8 cellular contexts compared by ENCODE assay signal in the genomic region with DNA sequence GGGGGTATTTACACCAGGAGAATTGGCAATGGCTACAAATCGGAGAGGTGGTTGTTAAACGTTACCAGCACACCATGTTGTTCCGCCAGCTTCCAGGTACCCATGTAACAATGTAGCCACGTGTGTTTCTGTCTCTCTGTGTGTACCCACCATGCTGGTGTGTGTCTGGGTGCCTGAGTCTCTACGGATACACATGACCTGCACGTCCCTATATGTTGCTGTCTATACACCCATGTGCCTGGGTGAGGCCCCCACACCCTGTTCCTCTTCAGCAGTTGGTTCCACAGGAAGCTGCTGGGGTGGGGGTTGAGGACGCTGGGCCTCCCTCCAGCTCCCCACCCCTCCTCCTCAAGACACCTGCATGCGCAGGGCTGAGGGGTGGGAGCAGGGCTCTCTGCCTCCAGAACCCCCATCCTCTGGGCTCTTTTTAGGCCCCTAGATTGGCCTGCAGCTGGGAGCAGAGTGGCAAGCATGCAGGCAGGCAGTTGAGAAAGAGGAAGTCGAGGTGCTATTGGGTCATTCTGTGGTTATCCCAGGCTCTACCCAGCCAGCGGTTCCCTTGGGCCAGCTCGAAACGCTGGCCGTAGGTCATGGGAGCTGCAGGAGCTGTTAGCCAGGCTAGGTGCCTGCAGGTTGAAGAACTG. TPM values are rescaled to one million over a fixed set of nuclear protein-coding genes. Genes with fewer than 3 reads are reported as not detected.
DNase-seq lines count a peak whose midpoint lies in the region; ATAC-seq, FAIRE-seq and TF ChIP-seq lines count a peak whose summit lies in the region.

A gene (plus strand): TSS at position 351 of the 644 bp plus-strand sequence. CDS start 13,954 bp downstream, outside the sequence.

- H2AFZ ChIP-seq in K562 (ENCODE audit: low read depth, low read length) = no peak within 1 kb of the TSS
- H2AFZ ChIP-seq in trophoblast cell (ENCODE audit: insufficient read depth, low read length, poor library complexity) = no peak within 1 kb of the TSS

- TF ChIP-seq EP300 in K562 (IDR thresholded peaks at IDR 0.05; ENCODE audit: low read length) = no peak

- BruUV-seq in K562 (replicated peaks; lab: Mats Ljungman, UMichigan) = no TSS peak

- H3K79me2 ChIP-seq in K562 (ENCODE audit: control insufficient read depth, insufficient read depth, low read length) (no peaks in the 10 kb centered on the region), trophoblast cell (ENCODE audit: control insufficient read depth, insufficient read depth, low read length, poor library complexity) (no peaks in the 10 kb centered on the region)

- DNase-seq in T follicular helper cell (ENCODE audit: low read depth) (peak; percentile 27), K562 (ENCODE audit: extremely low read depth in 1 of 4, low spot score in 3 of 4) (no peak), medulla oblongata (ENCODE audit: extremely low spot score) (peak; percentile 23), tibial artery (peak; percentile 35 to 64), trophoblast cell (no peak)

- no peak within 1 kb of the TSS for H3K23ac ChIP-seq in trophoblast cell (ENCODE audit: low read length)

- H3K4me2 ChIP-seq in K562 (ENCODE audit: insufficient read depth, low read length) (no peak within 1 kb of the TSS), trophoblast cell (ENCODE audit: low read length) (no peak within 1 kb of the TSS)

- WGBS in K562 (ENCODE audit: insufficient coverage, low coverage, missing lambda C conversion rate) = 4% methylated on average over 13 of the region's 13 CpGs
- WGBS in trophoblast cell (ENCODE audit: extremely low coverage, insufficient coverage, insufficient read length) = no CpG with 5 or more reads among the region's 13 CpGs

- H3K27me3 ChIP-seq in K562 (ENCODE audit: control insufficient read depth in 2 of 2, insufficient read depth in 2 of 2, low read length in 2 of 2) (peaks cover 8 to 38% of the 10 kb centered on the region in 2 experiments; a peak in 3 of 5 replicates), tibial artery (no peaks in the 10 kb centered on the region), trophoblast cell (ENCODE audit: insufficient read depth, low read length) (no peaks in the 10 kb centered on the region)

- intact Hi-C loops in K562 (cut with micrococcal nuclease) = no loop called here
- intact Hi-C loops in tibial artery (cut with DNase I; ENCODE audit: low total_unique reads) = no loop called here

- CTCF ChIA-PET in K562 (lab: Yijun Ruan, JAX; ENCODE audit: low intra/inter-chr PET ratio) = no interaction called here

- H3K9me3 ChIP-seq in K562 (replicated peaks; ENCODE audit: control insufficient read depth, insufficient read depth, low read depth, low read length) (no peaks in the 10 kb centered on the region), tibial artery (peaks cover 0 to 4% (median 0%) of the 10 kb centered on the region in 3 donors), trophoblast cell (ENCODE audit: insufficient read depth, low read depth, low read length) (peaks cover 12% of the 10 kb centered on the region)

- no peak within 1 kb of the TSS for H3K14ac ChIP-seq in trophoblast cell (ENCODE audit: low read length)

- no peak for FAIRE-seq in K562 (lab: Jason Lieb, UNC)

- no peak within 1 kb of the TSS for H2BK120ac ChIP-seq in trophoblast cell (ENCODE audit: insufficient read depth, low read length, poor library complexity)

- H3K9me1 ChIP-seq in K562 (ENCODE audit: control insufficient read depth, insufficient read depth, low read length) = no peaks in the 10 kb centered on the region

- TF ChIP-seq CTCF in K562 (IDR thresholded peaks at IDR 0.05 in 2 of 3, conservative IDR thresholded peaks at IDR 0.05 in 1 of 3; ENCODE audit: insufficient read depth in 2 of 3, low read depth in 1 of 3, low read length in 3 of 3) = no peak
- TF ChIP-seq CTCF in tibial artery (IDR thresholded peaks at IDR 0.05) = no peak

- H3K9ac ChIP-seq in K562 (ENCODE audit: insufficient read depth in 1 of 2, low read depth in 2 of 2, low read length in 2 of 2) (no peak within 1 kb of the TSS), trophoblast cell (ENCODE audit: low read length) (no peak within 1 kb of the TSS)

- no peak within 1 kb of the TSS for H3K18ac ChIP-seq in trophoblast cell (ENCODE audit: low read length)

- no peaks in the 10 kb centered on the region for H3K79me1 ChIP-seq in trophoblast cell (ENCODE audit: low read length)

- H3K4ac ChIP-seq in trophoblast cell (ENCODE audit: low read depth, low read length) = no peak within 1 kb of the TSS

- H3K4me3 ChIP-seq in K562 = no peak within 1 kb of the TSS
- H3K4me3 ChIP-seq in tibial artery = no peak within 1 kb of the TSS
- H3K4me3 ChIP-seq in trophoblast cell (ENCODE audit: low read depth, low read length) = no peak within 1 kb of the TSS

- H3K4me1 ChIP-seq in K562 (replicated peaks in 1 of 2; ENCODE audit: control insufficient read depth in 2 of 2, insufficient read depth in 2 of 2, low read length in 2 of 2) (no peaks in the 10 kb centered on the region), tibial artery (no peaks in the 10 kb centered on the region), trophoblast cell (ENCODE audit: control insufficient read depth in 1 of 2, insufficient read depth in 2 of 2, low read length in 2 of 2) (no peaks in the 10 kb centered on the region)

- no peak within 1 kb of the TSS for H2AK5ac ChIP-seq in trophoblast cell (ENCODE audit: low read length)

- no peak within 1 kb of the TSS for H2BK5ac ChIP-seq in trophoblast cell (ENCODE audit: low read depth, low read length, poor library complexity)

- H3K36me3 ChIP-seq in K562 (ENCODE audit: control insufficient read depth, insufficient read depth, low read length) (no peaks in the 10 kb centered on the region), tibial artery (no peaks in the 10 kb centered on the region), trophoblast cell (ENCODE audit: control insufficient read depth in 1 of 2, insufficient read depth in 2 of 2, low read length in 2 of 2) (no peaks in the 10 kb centered on the region)

- no peak for TF ChIP-seq RAD21 in K562 (CRISPR knock-in tag; conservative IDR thresholded peaks at IDR 0.05 in 1 of 2, IDR thresholded peaks at IDR 0.05 in 1 of 2)

- H4K8ac ChIP-seq in trophoblast cell (ENCODE audit: low read depth, low read length) = no peak within 1 kb of the TSS

- TF ChIP-seq POLR2A in GM15510 (IDR thresholded peaks at IDR 0.05; ENCODE audit: borderline replicate concordance, extremely low read depth, insufficient read length) (peak; percentile 35), K562 (conservative IDR thresholded peaks at IDR 0.05) (no peak)

- in situ Hi-C loops in K562 (cut with MboI) = no loop called here

- no peaks in the 10 kb centered on the region for H4K20me1 ChIP-seq in K562 (replicated peaks; ENCODE audit: control insufficient read depth, insufficient read depth, low read length)

- ATAC-seq in K562 (no peak), HG02885 (IDR thresholded peaks at IDR 0.05; ENCODE audit: poor library complexity, unreplicated experiment) (no peak), GM19397 (IDR thresholded peaks at IDR 0.05; ENCODE audit: unreplicated experiment) (no peak)

- no peak within 1 kb of the TSS for H2BK12ac ChIP-seq in trophoblast cell (ENCODE audit: low read length)

- H4K12ac ChIP-seq in trophoblast cell (ENCODE audit: low read depth, low read length) = no peak within 1 kb of the TSS

- POLR2A ChIA-PET in K562 (lab: Yijun Ruan, JAX) = interaction anchor here (0.6 to 0.9 kb wide), 2 partner anchors 239 to 280 kb away, joined by 3 to 4 read pairs; no protein-coding TSS in a partner anchor

- no peak within 1 kb of the TSS for H4K91ac ChIP-seq in trophoblast cell (ENCODE audit: low read depth, low read length)

- H3K27ac ChIP-seq in K562 (ENCODE audit: extremely low read depth, low read depth, low read length) (no peak within 1 kb of the TSS), tibial artery (no peak within 1 kb of the TSS), trophoblast cell (ENCODE audit: low read depth, low read length) (no peak within 1 kb of the TSS)

TF ChIP-seq in K562, 482 proteins besides CTCF, POLR2A, EP300 and RAD21:
- TF ChIP-seq SPI1 (IDR thresholded peaks at IDR 0.05; ENCODE audit: borderline replicate concordance, low read depth, low read length) (peak; percentile 72), ZKSCAN3 (CRISPR knock-in tag; IDR thresholded peaks at IDR 0.05) (no peak), ZNF695 (CRISPR knock-in tag; IDR thresholded peaks at IDR 0.05) (no peak)
- TF ChIP-seq, protein P1, sequence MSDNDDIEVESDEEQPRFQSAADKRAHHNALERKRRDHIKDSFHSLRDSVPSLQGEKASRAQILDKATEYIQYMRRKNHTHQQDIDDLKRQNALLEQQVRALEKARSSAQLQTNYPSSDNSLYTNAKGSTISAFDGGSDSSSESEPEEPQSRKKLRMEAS (CRISPR knock-in tag; IDR thresholded peaks at IDR 0.05) = 0 out of 2 replicates have a peak, but pooled peaks have one; percentile 16
TF ChIP-seq in K562: peak in this region for 2.

RNA-seq across cellular contexts. Expression of the gene that starts here (rescaled TPM):
- total RNA-seq in K562 (2011; cell fraction: chromatin; rRNA removed; ENCODE audit: low replicate concordance) = 9.6 and 25.5 TPM in 2 replicates
- 16.8 and 21.5 TPM in 2 replicates for total RNA-seq in K562 (2011; cell fraction: nucleolus; rRNA removed)
- total RNA-seq in K562 (2011; cell fraction: nucleoplasm; rRNA removed) = 11.7 and 12.4 TPM in 2 replicates
- 11.4 and 13.8 TPM in 2 replicates for total RNA-seq in K562 (2014; rRNA removed)
- total RNA-seq in K562 (2014; rRNA removed; fragmentation: Illumina TruSeq; extraction: Trizol) = 0.91 and 2.6 TPM in 2 replicates
- total RNA-seq in K562 (2015; rRNA removed; fragmentation: Illumina TruSeq; extraction: Trizol) = 6.8 and 7.7 TPM in 2 replicates
- 14.9 and 16.5 TPM in 2 replicates for total RNA-seq in K562 (2021)
- 2.8 and 4.0 TPM in 2 replicates for polyA plus RNA-seq in K562 (2011; rRNA removed)
- 4.3 and 7.7 TPM in 2 replicates for polyA plus RNA-seq in K562 (2011; cell fraction: cytosol; rRNA removed)
- polyA plus RNA-seq in K562 (2011; cell fraction: nucleus; rRNA removed) = 9.9 and 16.4 TPM in 2 replicates
- 9.8 and 15.1 TPM in 2 replicates for polyA plus RNA-seq in K562 (2012)
- 4.5 and 5.7 TPM in 2 replicates for polyA plus RNA-seq in K562 (2014; fragmentation: Illumina TruSeq; extraction: Trizol)
- polyA plus RNA-seq in K562 (2014; fragmentation: Nextera tagmentation; extraction: Ambion mirVana) = under 1 TPM; 0.04 to 0.20 TPM
- polyA plus RNA-seq in K562 (2014; rRNA removed) = 6.8 TPM in 2 replicates
- polyA minus RNA-seq in K562 (2011; rRNA and poly(A)+ RNA removed) = 4.0 and 5.1 TPM in 2 replicates
- polyA minus RNA-seq in K562 (2011; cell fraction: cytosol; rRNA and poly(A)+ RNA removed) = 9.3 and 10.7 TPM in 2 replicates
- polyA minus RNA-seq in K562 (2011; cell fraction: nucleus; rRNA and poly(A)+ RNA removed) = 5.1 and 9.9 TPM in 2 replicates
- polyA plus RNA-seq in trophoblast cell (2013) = 38.7 and 39.8 TPM in 2 replicates

Comparison
In these comparisons a context has a peak if more than half of its experiments do, and no peak if none do; other contexts are left out.
1. DNase-seq: peak in T follicular helper cell (single experiment), medulla oblongata (single experiment) and tibial artery (2 of 2); none in K562 (0 of 4) and trophoblast cell (0 of 2).